In the genomic region with DNA sequence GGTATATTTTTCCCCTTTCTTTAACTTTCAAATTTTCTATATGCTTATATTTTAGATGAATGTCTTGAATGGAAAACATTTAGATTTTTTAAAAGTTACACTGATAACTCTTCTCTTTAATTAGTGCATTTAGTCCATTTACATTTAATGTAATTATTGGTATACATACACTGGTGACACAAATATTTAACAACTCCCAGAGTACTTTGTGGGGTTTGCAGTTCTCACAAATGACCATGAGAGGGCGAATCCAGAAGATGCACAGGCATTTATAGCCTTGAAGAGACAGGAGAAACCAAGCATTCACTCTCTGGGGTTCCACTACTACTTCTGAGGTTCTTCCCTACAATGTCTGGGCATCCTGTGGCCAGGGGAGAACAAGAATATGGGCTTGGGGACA, we compare ENCODE assay signal across 8 cellular contexts.
A peak's percentile ranks its signal among the peaks of the same experiment; 100 is the strongest.
DNase-seq lines count a peak whose midpoint lies in the region; ATAC-seq and TF ChIP-seq lines count a peak whose summit lies in the region.

No MANE protein-coding gene starts in this region.

- H3K27ac ChIP-seq in C4-2B (no peak overlapping the region), HL-60 (replicated peaks) (no peak overlapping the region)

- no peaks in the 10 kb centered on the region for H3K36me3 Mint-ChIP-seq in activated CD8-positive, alpha-beta T cell treated with anti-CD3 and anti-CD28 coated beads, Interleukin-2, amount 10 ng/mL, durations not matched to agents 7 days and 5 days (ENCODE audit: low read depth)

- H3K9me3 Mint-ChIP-seq in activated CD8-positive, alpha-beta T cell treated with anti-CD3 and anti-CD28 coated beads, Interleukin-2, amount 10 ng/mL, durations not matched to agents 7 days and 5 days (ENCODE audit: insufficient read depth) = no peaks in the 10 kb centered on the region

- CTCF ChIA-PET in activated CD8-positive, alpha-beta T cell treated with anti-CD3 and anti-CD28 coated beads, Interleukin-2, amount 10 ng/mL, durations not matched to agents 7 days and 5 days (lab: Charles Lee) = no interaction called here

- no peaks in the 10 kb centered on the region for H3K27me3 Mint-ChIP-seq in activated CD8-positive, alpha-beta T cell treated with anti-CD3 and anti-CD28 coated beads, Interleukin-2, amount 10 ng/mL, durations not matched to agents 7 days and 5 days (ENCODE audit: low read depth)

- H3K27me3 ChIP-seq in HL-60 (ENCODE audit: insufficient read depth, poor library complexity, severe bottlenecking) (no peaks in the 10 kb centered on the region), MG63 (no peaks in the 10 kb centered on the region)

- H3K27ac Mint-ChIP-seq in activated CD8-positive, alpha-beta T cell treated with anti-CD3 and anti-CD28 coated beads, Interleukin-2, amount 10 ng/mL, durations not matched to agents 7 days and 5 days = no peak overlapping the region

- H3K9me3 ChIP-seq in MG63 = no peaks in the 10 kb centered on the region

- no peaks in the 10 kb centered on the region for H3K4me1 Mint-ChIP-seq in activated CD8-positive, alpha-beta T cell treated with anti-CD3 and anti-CD28 coated beads, Interleukin-2, amount 10 ng/mL, durations not matched to agents 7 days and 5 days (ENCODE audit: low read depth)

- no peak for ATAC-seq in activated CD8-positive, alpha-beta T cell treated with anti-CD3 and anti-CD28 coated beads, Interleukin-2, amount 10 ng/mL, durations not matched to agents 7 days and 5 days
- ATAC-seq in GM21367 (IDR thresholded peaks at IDR 0.05; ENCODE audit: unreplicated experiment) (no peak), HG03457 (IDR thresholded peaks at IDR 0.05; ENCODE audit: unreplicated experiment) (no peak)

- no peak overlapping the region for H3K4me3 Mint-ChIP-seq in activated CD8-positive, alpha-beta T cell treated with anti-CD3 and anti-CD28 coated beads, Interleukin-2, amount 10 ng/mL, durations not matched to agents 7 days and 5 days

- no peaks in the 10 kb centered on the region for H3K36me3 ChIP-seq in MG63

- H3K4me3 ChIP-seq in HL-60 (replicated peaks; ENCODE audit: insufficient read depth, low read length) (no peak overlapping the region), MG63 (no peak overlapping the region)

- POLR2A ChIA-PET in activated CD8-positive, alpha-beta T cell treated with anti-CD3 and anti-CD28 coated beads, Interleukin-2, amount 10 ng/mL, durations not matched to agents 7 days and 5 days (lab: Charles Lee) = no interaction called here

- DNase-seq in HL-60 (ENCODE audit: low read depth in 1 of 2, low spot score in 1 of 2) (peak in 1 of 2 experiments; percentile 22), kidney glomerular epithelial cell (lab: John Stamatoyannopoulos, UW) (peak; percentile 11), MG63 (no peak), NCI-H2196 treated with DMSO at 0.1 percent for 48 hours (lab: John Stamatoyannopoulos, UW; ENCODE audit: unreplicated experiment) (no peak)
- DNase-seq in activated CD8-positive, alpha-beta T cell treated with anti-CD3 and anti-CD28 coated beads, Interleukin-2, amount 10 ng/mL, durations not matched to agents 7 days and 5 days = peak; percentile 20

- TF ChIP-seq CTCF in C4-2B (conservative IDR thresholded peaks at IDR 0.05) (peak; percentile 71), HL-60 (IDR thresholded peaks at IDR 0.05; ENCODE audit: insufficient read depth, low read length) (peak; percentile 43)

Comparison
In these comparisons a context has a peak if more than half of its experiments do, and no peak if none do; other contexts are left out.
1. DNase-seq: peak in activated CD8-positive, alpha-beta T cell treated with anti-CD3 and anti-CD28 coated beads, Interleukin-2, amount 10 ng/mL, durations not matched to agents 7 days and 5 days (single experiment) and kidney glomerular epithelial cell (single experiment); none in MG63 (single experiment) and NCI-H2196 treated with DMSO at 0.1 percent for 48 hours (single experiment).